In genomic region chr1:184615301-184615700, GRCh38 we compare ENCODE assay signal across 1 cellular context.
TF ChIP-seq lines count a peak whose summit lies in the region.

No MANE protein-coding gene starts in this region.

TF ChIP-seq in HepG2, 621 proteins besides CTCF, POLR2A, EP300 and RAD21 (continued from another document):
- TF ChIP-seq FOXO4 (CRISPR knock-in tag; conservative IDR thresholded peaks at IDR 0.05) = no peak
